ENCODE assay signal across 2 cellular contexts in the genomic region with DNA sequence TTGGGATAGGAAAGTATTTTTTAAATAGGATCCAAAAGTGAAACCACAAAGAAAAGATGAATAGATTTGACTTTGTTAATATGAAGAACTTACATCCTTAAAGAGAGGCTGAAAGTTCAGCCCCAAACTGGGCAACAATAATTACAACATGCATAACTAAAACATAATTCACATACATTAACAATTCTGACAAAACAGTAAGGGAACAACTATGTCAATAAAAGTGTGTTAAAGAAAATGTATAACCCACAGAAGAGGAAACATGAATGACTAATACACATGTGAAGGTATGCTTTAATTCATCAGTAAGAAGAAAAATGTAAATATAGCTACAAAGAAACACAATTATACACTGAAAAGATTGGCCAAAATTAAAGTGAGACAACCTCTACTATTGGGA.
TF ChIP-seq lines count a peak whose summit lies in the region.

No MANE protein-coding gene starts in this region.

TF ChIP-seq in SK-N-SH, 30 proteins besides CTCF, POLR2A, EP300 and RAD21:
- TF ChIP-seq, protein P1, sequence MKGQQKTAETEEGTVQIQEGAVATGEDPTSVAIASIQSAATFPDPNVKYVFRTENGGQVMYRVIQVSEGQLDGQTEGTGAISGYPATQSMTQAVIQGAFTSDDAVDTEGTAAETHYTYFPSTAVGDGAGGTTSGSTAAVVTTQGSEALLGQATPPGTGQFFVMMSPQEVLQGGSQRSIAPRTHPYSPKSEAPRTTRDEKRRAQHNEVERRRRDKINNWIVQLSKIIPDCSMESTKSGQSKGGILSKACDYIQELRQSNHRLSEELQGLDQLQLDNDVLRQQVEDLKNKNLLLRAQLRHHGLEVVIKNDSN (IDR thresholded peaks at IDR 0.05; ENCODE audit: borderline replicate concordance, low read depth), result no peak
- TF ChIP-seq SMC3 (IDR thresholded peaks at IDR 0.05; ENCODE audit: low read depth, low read length) (no peak), TCF12 (IDR thresholded peaks at IDR 0.05) (no peak), JUND (IDR thresholded peaks at IDR 0.05) (no peak), FOXM1 (IDR thresholded peaks at IDR 0.05; ENCODE audit: low read depth) (no peak), SIN3A (IDR thresholded peaks at IDR 0.05; ENCODE audit: borderline replicate concordance, low read depth, low read length) (no peak), TAF1 (IDR thresholded peaks at IDR 0.05; ENCODE audit: borderline replicate concordance, low read depth, low read length) (no peak), FOXJ3 (CRISPR knock-in tag; IDR thresholded peaks at IDR 0.05) (no peak), EZH2phosphoT487 (IDR thresholded peaks at IDR 0.05; ENCODE audit: borderline replicate concordance, low read depth) (no peak), RXRA (IDR thresholded peaks at IDR 0.05; ENCODE audit: borderline replicate concordance, low read depth) (no peak), GABPA (IDR thresholded peaks at IDR 0.05; ENCODE audit: low read depth) (no peak), GATA2 (CRISPR knock-in tag; IDR thresholded peaks at IDR 0.05) (no peak), MEF2A (IDR thresholded peaks at IDR 0.05; ENCODE audit: borderline replicate concordance, low read depth) (no peak), RCOR1 (IDR thresholded peaks at IDR 0.05; ENCODE audit: low read length) (no peak)
- TF ChIP-seq, protein P2, sequence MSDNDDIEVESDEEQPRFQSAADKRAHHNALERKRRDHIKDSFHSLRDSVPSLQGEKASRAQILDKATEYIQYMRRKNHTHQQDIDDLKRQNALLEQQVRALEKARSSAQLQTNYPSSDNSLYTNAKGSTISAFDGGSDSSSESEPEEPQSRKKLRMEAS (IDR thresholded peaks at IDR 0.05; ENCODE audit: low read depth), result no peak
- TF ChIP-seq, protein P3, sequence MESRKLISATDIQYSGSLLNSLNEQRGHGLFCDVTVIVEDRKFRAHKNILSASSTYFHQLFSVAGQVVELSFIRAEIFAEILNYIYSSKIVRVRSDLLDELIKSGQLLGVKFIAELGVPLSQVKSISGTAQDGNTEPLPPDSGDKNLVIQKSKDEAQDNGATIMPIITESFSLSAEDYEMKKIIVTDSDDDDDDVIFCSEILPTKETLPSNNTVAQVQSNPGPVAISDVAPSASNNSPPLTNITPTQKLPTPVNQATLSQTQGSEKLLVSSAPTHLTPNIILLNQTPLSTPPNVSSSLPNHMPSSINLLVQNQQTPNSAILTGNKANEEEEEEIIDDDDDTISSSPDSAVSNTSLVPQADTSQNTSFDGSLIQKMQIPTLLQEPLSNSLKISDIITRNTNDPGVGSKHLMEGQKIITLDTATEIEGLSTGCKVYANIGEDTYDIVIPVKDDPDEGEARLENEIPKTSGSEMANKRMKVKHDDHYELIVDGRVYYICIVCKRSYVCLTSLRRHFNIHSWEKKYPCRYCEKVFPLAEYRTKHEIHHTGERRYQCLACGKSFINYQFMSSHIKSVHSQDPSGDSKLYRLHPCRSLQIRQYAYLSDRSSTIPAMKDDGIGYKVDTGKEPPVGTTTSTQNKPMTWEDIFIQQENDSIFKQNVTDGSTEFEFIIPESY (IDR thresholded peaks at IDR 0.05; ENCODE audit: borderline replicate concordance, low read depth), result no peak

TF ChIP-seq in SK-N-SH treated with all-trans-retinoic acid at 6 μM for 48 hours, 23 proteins besides CTCF, POLR2A, EP300 and RAD21 (continued from another document):
- TF ChIP-seq, protein P4, sequence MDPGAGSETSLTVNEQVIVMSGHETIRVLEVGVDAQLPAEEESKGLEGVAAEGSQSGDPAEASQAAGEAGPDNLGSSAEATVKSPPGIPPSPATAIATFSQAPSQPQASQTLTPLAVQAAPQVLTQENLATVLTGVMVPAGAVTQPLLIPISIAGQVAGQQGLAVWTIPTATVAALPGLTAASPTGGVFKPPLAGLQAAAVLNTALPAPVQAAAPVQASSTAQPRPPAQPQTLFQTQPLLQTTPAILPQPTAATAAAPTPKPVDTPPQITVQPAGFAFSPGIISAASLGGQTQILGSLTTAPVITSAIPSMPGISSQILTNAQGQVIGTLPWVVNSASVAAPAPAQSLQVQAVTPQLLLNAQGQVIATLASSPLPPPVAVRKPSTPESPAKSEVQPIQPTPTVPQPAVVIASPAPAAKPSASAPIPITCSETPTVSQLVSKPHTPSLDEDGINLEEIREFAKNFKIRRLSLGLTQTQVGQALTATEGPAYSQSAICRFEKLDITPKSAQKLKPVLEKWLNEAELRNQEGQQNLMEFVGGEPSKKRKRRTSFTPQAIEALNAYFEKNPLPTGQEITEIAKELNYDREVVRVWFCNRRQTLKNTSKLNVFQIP (CRISPR knock-in tag; IDR thresholded peaks at IDR 0.05; ENCODE audit: borderline replicate concordance, low read depth), result no peak
- TF ChIP-seq, protein P5, sequence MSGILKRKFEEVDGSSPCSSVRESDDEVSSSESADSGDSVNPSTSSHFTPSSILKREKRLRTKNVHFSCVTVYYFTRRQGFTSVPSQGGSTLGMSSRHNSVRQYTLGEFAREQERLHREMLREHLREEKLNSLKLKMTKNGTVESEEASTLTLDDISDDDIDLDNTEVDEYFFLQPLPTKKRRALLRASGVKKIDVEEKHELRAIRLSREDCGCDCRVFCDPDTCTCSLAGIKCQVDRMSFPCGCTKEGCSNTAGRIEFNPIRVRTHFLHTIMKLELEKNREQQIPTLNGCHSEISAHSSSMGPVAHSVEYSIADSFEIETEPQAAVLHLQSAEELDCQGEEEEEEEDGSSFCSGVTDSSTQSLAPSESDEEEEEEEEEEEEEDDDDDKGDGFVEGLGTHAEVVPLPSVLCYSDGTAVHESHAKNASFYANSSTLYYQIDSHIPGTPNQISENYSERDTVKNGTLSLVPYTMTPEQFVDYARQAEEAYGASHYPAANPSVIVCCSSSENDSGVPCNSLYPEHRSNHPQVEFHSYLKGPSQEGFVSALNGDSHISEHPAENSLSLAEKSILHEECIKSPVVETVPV (CRISPR knock-in tag; IDR thresholded peaks at IDR 0.05), result no peak
- TF ChIP-seq ZNF70 (CRISPR knock-in tag; IDR thresholded peaks at IDR 0.05) (no peak), RARB (CRISPR knock-in tag; IDR thresholded peaks at IDR 0.05) (no peak), ZNF565 (CRISPR knock-in tag; conservative IDR thresholded peaks at IDR 0.05; ENCODE audit: low read depth) (no peak), BACH2 (CRISPR knock-in tag; IDR thresholded peaks at IDR 0.05; ENCODE audit: borderline replicate concordance) (no peak)
TF ChIP-seq in SK-N-SH treated with all-trans-retinoic acid at 6 μM for 48 hours: peak in this region for 0.
